ENCODE assay signal across 20 cellular contexts in the genomic region with DNA sequence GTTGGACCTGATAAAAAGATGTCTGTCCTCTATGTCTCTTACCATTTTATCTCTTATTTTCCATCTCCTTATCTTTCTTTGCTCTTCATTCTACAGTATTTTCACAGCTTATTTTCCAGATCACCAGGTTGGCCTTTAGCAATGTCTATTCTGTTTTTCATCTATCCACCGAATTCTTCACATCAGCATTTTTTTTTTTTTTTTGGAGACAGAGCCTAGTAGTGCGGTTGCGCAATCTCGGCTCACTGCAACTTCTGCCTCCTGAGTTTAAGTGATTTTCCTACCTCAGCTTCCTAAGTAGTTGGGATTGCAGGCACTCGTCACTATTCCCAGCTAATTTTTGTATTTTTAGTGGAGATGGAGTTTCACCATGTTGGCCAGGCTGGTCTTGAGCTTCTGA. TPM values are rescaled to one million over a fixed set of nuclear protein-coding genes. Genes with fewer than 3 reads are reported as not detected.
A peak's percentile ranks its signal among the peaks of the same experiment; 100 is the strongest.
DNase-seq lines count a peak whose midpoint lies in the region; ATAC-seq, FAIRE-seq and TF ChIP-seq lines count a peak whose summit lies in the region.
"Had no signal": no experiment of that assay in that cellular context is flagged by ENCODE, and none has a peak within 500 bp of the region (broad histone marks: within the 10 kb centered on the region; RNA-seq: fewer than 3 reads in every experiment).

No MANE protein-coding gene starts in this region.

- peaks cover 43% of the 10 kb centered on the region for H3K4me1 Mint-ChIP-seq in activated CD4-positive, alpha-beta T cell treated with anti-CD3 and anti-CD28 coated beads for 36 hours

- POLR2A ChIA-PET in K562 (lab: Yijun Ruan, JAX) = interaction anchor here (0.6 kb wide), 1 partner anchor 177 kb away, joined by 5 read pairs; no protein-coding TSS in a partner anchor
- POLR2A ChIA-PET in activated CD4-positive, alpha-beta T cell treated with anti-CD3 and anti-CD28 coated beads for 36 hours (lab: Charles Lee) = interaction anchor here (0.5 kb wide), 1 partner anchor 24 kb away, joined by 3 read pairs; no protein-coding TSS in a partner anchor

- BruUV-seq in K562 (replicated peaks; lab: Mats Ljungman, UMichigan) = no TSS peak

- peak; percentile 0 for DNase-seq in DMS 273 (lab: John Stamatoyannopoulos, UW; ENCODE audit: unreplicated experiment)
- DNase-seq in DMS 273 treated with DMSO at 0.1 percent for 48 hours (lab: John Stamatoyannopoulos, UW) = no peak
- no peak for DNase-seq in K562 (ENCODE audit: extremely low read depth in 1 of 4, low spot score in 3 of 4)
- peak; percentile 55 for DNase-seq in left lobe of liver (ENCODE audit: low spot score)
- no peak for DNase-seq in smooth muscle cell (lab: John Stamatoyannopoulos, UW; ENCODE audit: unreplicated experiment)
- no peak for DNase-seq in SW 1271 (lab: John Stamatoyannopoulos, UW)
- no peak for DNase-seq in activated CD4-positive, alpha-beta T cell treated with anti-CD3 and anti-CD28 coated beads for 36 hours
- DNase-seq: activated CD8-positive, alpha-beta memory T cell treated with anti-CD3 and anti-CD28 coated beads, Interleukin-2, amount 10 ng/mL, durations not matched to agents 7 days and 5 days; activated gamma-delta T cell treated with Interleukin-2 at 50 U/mL for 16 hours; brain microvascular endothelial cell; CD8-positive, alpha-beta T cell; effector CD4-positive, alpha-beta T cell; foreskin keratinocyte; NCI-H187; NCI-H524 treated with DMSO at 0.1 percent for 48 hours; PC-9 had no signal

- H3K36me3 ChIP-seq in K562 (ENCODE audit: control insufficient read depth, insufficient read depth, low read length) (no peaks in the 10 kb centered on the region), smooth muscle cell (ENCODE audit: low read depth) (no peaks in the 10 kb centered on the region)
- H3K36me3 ChIP-seq: brain microvascular endothelial cell, ovary had no signal

- H3K9me3 ChIP-seq in K562 (replicated peaks; ENCODE audit: control insufficient read depth, insufficient read depth, low read depth, low read length) (no peaks in the 10 kb centered on the region), smooth muscle cell (replicated peaks; ENCODE audit: low read depth) (no peaks in the 10 kb centered on the region)
- H3K9me3 ChIP-seq: ovary had no signal

- no peak overlapping the region for H3K4me3 ChIP-seq in K562
- H3K4me3 ChIP-seq in smooth muscle cell = no peak overlapping the region
- H3K4me3 ChIP-seq: ovary, PC-9 had no signal

- H2AFZ ChIP-seq in K562 (ENCODE audit: low read depth, low read length) = no peak overlapping the region
- H2AFZ ChIP-seq in smooth muscle cell (ENCODE audit: low read depth) = no peak overlapping the region
- H2AFZ ChIP-seq: PC-9 had no signal

- CTCF ChIA-PET in K562 (lab: Yijun Ruan, JAX; ENCODE audit: low intra/inter-chr PET ratio) = no interaction called here
- CTCF ChIA-PET in activated CD4-positive, alpha-beta T cell treated with anti-CD3 and anti-CD28 coated beads for 36 hours (lab: Charles Lee) = interaction anchor here (0.7 to 3.2 kb wide), 5 partner anchors 9 to 103 kb away, joined by 3 to 11 read pairs (median 3); no protein-coding TSS in a partner anchor

- H3K27ac ChIP-seq in K562 (ENCODE audit: extremely low read depth, low read depth, low read length) (no peak overlapping the region), smooth muscle cell (ENCODE audit: low read depth) (no peak overlapping the region)
- H3K27ac ChIP-seq: 22Rv1, brain microvascular endothelial cell, foreskin keratinocyte, ovary, PC-9 had no signal

- intact Hi-C loops in K562 (cut with micrococcal nuclease) = no loop called here
- intact Hi-C loops in activated CD4-positive, alpha-beta T cell treated with anti-CD3 and anti-CD28 coated beads for 36 hours (cut with DNase I, micrococcal nuclease) = no loop called here

- FAIRE-seq in K562 (lab: Jason Lieb, UNC) = no peak
- FAIRE-seq: G401.6 had no signal

- peaks cover 17% of the 10 kb centered on the region for H3K36me3 Mint-ChIP-seq in activated CD4-positive, alpha-beta T cell treated with anti-CD3 and anti-CD28 coated beads for 36 hours (ENCODE audit: low read depth)

- H3K27me3 ChIP-seq in K562 (ENCODE audit: control insufficient read depth in 2 of 2, insufficient read depth in 2 of 2, low read length in 2 of 2) (no peaks in the 10 kb centered on the region), smooth muscle cell (ENCODE audit: low read depth) (no peaks in the 10 kb centered on the region)
- H3K27me3 ChIP-seq: brain microvascular endothelial cell, foreskin keratinocyte, ovary had no signal

- TF ChIP-seq EP300 in K562 (IDR thresholded peaks at IDR 0.05; ENCODE audit: low read length) = no peak

- ATAC-seq in K562 = no peak
- ATAC-seq in left lobe of liver = peak; percentile 66
- no peak for ATAC-seq in GM18867 (IDR thresholded peaks at IDR 0.05; ENCODE audit: unreplicated experiment)
- ATAC-seq in activated CD4-positive, alpha-beta T cell treated with anti-CD3 and anti-CD28 coated beads for 36 hours = no peak
- ATAC-seq: activated CD8-positive, alpha-beta memory T cell treated with anti-CD3 and anti-CD28 coated beads, Interleukin-2, amount 10 ng/mL, durations not matched to agents 7 days and 5 days; CD8-positive, alpha-beta T cell; foreskin keratinocyte had no signal

- H4K20me1 ChIP-seq in K562 (replicated peaks; ENCODE audit: control insufficient read depth, insufficient read depth, low read length) = no peaks in the 10 kb centered on the region
- no peaks in the 10 kb centered on the region for H4K20me1 ChIP-seq in smooth muscle cell (ENCODE audit: low read depth)

- no peak overlapping the region for H3K27ac Mint-ChIP-seq in activated CD4-positive, alpha-beta T cell treated with anti-CD3 and anti-CD28 coated beads for 36 hours
- H3K27ac Mint-ChIP-seq: activated CD8-positive, alpha-beta memory T cell treated with anti-CD3 and anti-CD28 coated beads, Interleukin-2, amount 10 ng/mL, durations not matched to agents 7 days and 5 days had no signal

- no peaks in the 10 kb centered on the region for H3K9me3 Mint-ChIP-seq in activated CD4-positive, alpha-beta T cell treated with anti-CD3 and anti-CD28 coated beads for 36 hours (ENCODE audit: low read depth)
- H3K9me3 Mint-ChIP-seq: CD8-positive, alpha-beta T cell had no signal

- H3K27me3 Mint-ChIP-seq in activated CD4-positive, alpha-beta T cell treated with anti-CD3 and anti-CD28 coated beads for 36 hours = no peaks in the 10 kb centered on the region
- H3K27me3 Mint-ChIP-seq: activated CD8-positive, alpha-beta memory T cell treated with anti-CD3 and anti-CD28 coated beads, Interleukin-2, amount 10 ng/mL, durations not matched to agents 7 days and 5 days had no signal

- H3K4me2 ChIP-seq in K562 (ENCODE audit: insufficient read depth, low read length) = no peak overlapping the region
- H3K4me2 ChIP-seq in smooth muscle cell = peak overlapping the region; percentile 36
- H3K4me2 ChIP-seq: PC-9 had no signal

- no peak for TF ChIP-seq POLR2A in K562 (conservative IDR thresholded peaks at IDR 0.05)

- H3K4me1 ChIP-seq in K562 (replicated peaks in 1 of 2; ENCODE audit: control insufficient read depth in 2 of 2, insufficient read depth in 2 of 2, low read length in 2 of 2) (no peaks in the 10 kb centered on the region), smooth muscle cell (ENCODE audit: low read depth) (peaks cover 54% of the 10 kb centered on the region)
- H3K4me1 ChIP-seq: foreskin keratinocyte had no signal

- TF ChIP-seq CTCF in K562 (IDR thresholded peaks at IDR 0.05 in 2 of 3, conservative IDR thresholded peaks at IDR 0.05 in 1 of 3; ENCODE audit: insufficient read depth in 2 of 3, low read depth in 1 of 3, low read length in 3 of 3) (no peak), smooth muscle cell (IDR thresholded peaks at IDR 0.05; ENCODE audit: borderline replicate concordance, insufficient read depth, poor library complexity, severe bottlenecking) (no peak)

- H3K9me1 ChIP-seq in K562 (ENCODE audit: control insufficient read depth, insufficient read depth, low read length) = no peaks in the 10 kb centered on the region

- no peak for TF ChIP-seq RAD21 in K562 (CRISPR knock-in tag; conservative IDR thresholded peaks at IDR 0.05 in 1 of 2, IDR thresholded peaks at IDR 0.05 in 1 of 2)

- H3K79me2 ChIP-seq in K562 (ENCODE audit: control insufficient read depth, insufficient read depth, low read length) = no peaks in the 10 kb centered on the region
- peaks cover 18% of the 10 kb centered on the region for H3K79me2 ChIP-seq in smooth muscle cell (ENCODE audit: low read depth)

- H3K4me3 Mint-ChIP-seq in activated CD4-positive, alpha-beta T cell treated with anti-CD3 and anti-CD28 coated beads for 36 hours = no peak overlapping the region
- H3K4me3 Mint-ChIP-seq: activated CD8-positive, alpha-beta memory T cell treated with anti-CD3 and anti-CD28 coated beads, Interleukin-2, amount 10 ng/mL, durations not matched to agents 7 days and 5 days; CD8-positive, alpha-beta T cell had no signal

- in situ Hi-C loops in K562 (cut with MboI) = no loop called here

- WGBS in K562 (ENCODE audit: insufficient coverage, low coverage, missing lambda C conversion rate) = 0% methylated on average over 2 of the region's 5 CpGs
- WGBS in smooth muscle cell (ENCODE audit: low lambda C conversion rate) = 63% methylated on average over 5 of the region's 5 CpGs

- no peak overlapping the region for H3K9ac ChIP-seq in K562 (ENCODE audit: insufficient read depth in 1 of 2, low read depth in 2 of 2, low read length in 2 of 2)
- no peak overlapping the region for H3K9ac ChIP-seq in smooth muscle cell (ENCODE audit: low read depth)

- peaks cover 18% of the 10 kb centered on the region for H3F3A ChIP-seq in smooth muscle cell (ENCODE audit: low read depth)

RNA-seq across cellular contexts. Expression of gene DNAJC15, which starts 49.0 kb away (rescaled TPM):
- 0.60 and 0.65 TPM in 2 replicates for total RNA-seq in K562 (2011; cell fraction: chromatin; rRNA removed; ENCODE audit: low replicate concordance)
- 0.17 and 0.39 TPM in 2 replicates for total RNA-seq in K562 (2011; cell fraction: nucleolus; rRNA removed)
- total RNA-seq in K562 (2011; cell fraction: nucleoplasm; rRNA removed) = 0.81 and 1.4 TPM in 2 replicates
- total RNA-seq in K562 (2014; rRNA removed) (0.94 and 1.5 TPM in 2 replicates), K562 (2014; rRNA removed; fragmentation: Illumina TruSeq; extraction: Trizol) (0.47 and 0.61 TPM in 2 replicates), K562 (2015; rRNA removed; fragmentation: Illumina TruSeq; extraction: Trizol) (0.51 and 0.68 TPM in 2 replicates), K562 (2021) (1.0 and 1.3 TPM in 2 replicates), left lobe of liver (9.2 TPM), smooth muscle cell (4.3 and 4.4 TPM in 2 replicates)
- polyA plus RNA-seq in K562 (2011; rRNA removed) (0.14 and 1.9 TPM in 2 replicates), K562 (2014; fragmentation: Illumina TruSeq; extraction: Trizol) (0.64 and 0.78 TPM in 2 replicates), K562 (2014; fragmentation: Nextera tagmentation; extraction: Ambion mirVana) (1 to 10 TPM; 3.6 to 3.8 TPM), K562 (2014; rRNA removed) (0.99 and 1.1 TPM in 2 replicates), smooth muscle cell (6.9 and 15.6 TPM in 2 replicates)
- 0.43 and 1.2 TPM in 2 replicates for polyA plus RNA-seq in K562 (2011; cell fraction: cytosol; rRNA removed)
- polyA plus RNA-seq in K562 (2011; cell fraction: nucleus; rRNA removed) = 0.44 and 0.58 TPM in 2 replicates
- polyA plus RNA-seq in K562 (2012) = 2.4 and 2.7 TPM in 2 replicates
- polyA minus RNA-seq in K562 (2011; rRNA and poly(A)+ RNA removed) = 0.04 and 0.06 TPM in 2 replicates
- 1.2 TPM in 1 of 2 replicates, not detected in the other for polyA minus RNA-seq in K562 (2011; cell fraction: cytosol; rRNA and poly(A)+ RNA removed)
- polyA minus RNA-seq in K562 (2011; cell fraction: nucleus; rRNA and poly(A)+ RNA removed) = 0.13 and 0.33 TPM in 2 replicates
- 10 to 100 TPM; 13.0 to 20.8 TPM for total RNA-seq in activated CD4-positive, alpha-beta T cell treated with anti-CD3 and anti-CD28 coated beads for 36 hours

Comparison
In these comparisons a context has a peak if more than half of its experiments do, and no peak if none do; other contexts are left out.
1. DNase-seq: peak in DMS 273 (single experiment) and left lobe of liver (single experiment); none in DMS 273 treated with DMSO at 0.1 percent for 48 hours (single experiment), K562 (0 of 4), smooth muscle cell (single experiment), SW 1271 (0 of 2) and activated CD4-positive, alpha-beta T cell treated with anti-CD3 and anti-CD28 coated beads for 36 hours (single experiment).